In genomic region chr4:80197601-80198444, GRCh38 we compare ENCODE assay signal across 9 cellular contexts. TPM values are rescaled to one million over a fixed set of nuclear protein-coding genes. Genes with fewer than 3 reads are reported as not detected.
A peak's percentile ranks its signal among the peaks of the same experiment; 100 is the strongest.
DNase-seq lines count a peak whose midpoint lies in the region; ATAC-seq, FAIRE-seq and TF ChIP-seq lines count a peak whose summit lies in the region.
"Had no signal": no experiment of that assay in that cellular context is flagged by ENCODE, and none has a peak within 500 bp of the region (broad histone marks: within the 10 kb centered on the region; RNA-seq: fewer than 3 reads in every experiment).

No MANE protein-coding gene starts in this region.

- ATAC-seq in natural killer cell treated with Interleukin-12 subunit alpha and Interleukin-12 subunit beta and Interleukin-15 and Interleukin-18, amount 100 ng/mL, for 72 hours, result no peak
- ATAC-seq in natural killer cell, result no peak

- H3K9me3 Mint-ChIP-seq in natural killer cell treated with Interleukin-12 subunit alpha and Interleukin-12 subunit beta and Interleukin-15 and Interleukin-18, amount 100 ng/mL, for 72 hours, result no peaks in the 10 kb centered on the region
- no peaks in the 10 kb centered on the region for H3K9me3 Mint-ChIP-seq in natural killer cell
- H3K9me3 Mint-ChIP-seq in activated naive CD8-positive, alpha-beta T cell (ENCODE audit: low read depth), result no peaks in the 10 kb centered on the region

- intact Hi-C loops in natural killer cell (cut with micrococcal nuclease), result no loop called here

- peaks cover 18% of the 10 kb centered on the region for H3K36me3 Mint-ChIP-seq in natural killer cell treated with Interleukin-12 subunit alpha and Interleukin-12 subunit beta and Interleukin-15 and Interleukin-18, amount 100 ng/mL, for 72 hours
- no peaks in the 10 kb centered on the region for H3K36me3 Mint-ChIP-seq in natural killer cell
- H3K36me3 Mint-ChIP-seq in activated naive CD8-positive, alpha-beta T cell, result peaks cover 10% of the 10 kb centered on the region

- H3K4me3 Mint-ChIP-seq in natural killer cell treated with Interleukin-12 subunit alpha and Interleukin-12 subunit beta and Interleukin-15 and Interleukin-18, amount 100 ng/mL, for 72 hours, result peak overlapping the region; percentile 76
- H3K4me3 Mint-ChIP-seq in natural killer cell, result no peak overlapping the region
- H3K4me3 Mint-ChIP-seq in activated naive CD8-positive, alpha-beta T cell, result peak overlapping the region; percentile 90

- no peak overlapping the region for H3K27ac Mint-ChIP-seq in natural killer cell treated with Interleukin-12 subunit alpha and Interleukin-12 subunit beta and Interleukin-15 and Interleukin-18, amount 100 ng/mL, for 72 hours
- H3K27ac Mint-ChIP-seq in natural killer cell, result no peak overlapping the region
- peak overlapping the region; percentile 58 for H3K27ac Mint-ChIP-seq in activated naive CD8-positive, alpha-beta T cell

- H3K4me3 ChIP-seq in iPS-20b (ENCODE audit: low read length), result peak overlapping the region; percentile 46; the same call in 1 of the 2 replicates
- peak overlapping the region; percentile 10 for H3K4me3 ChIP-seq in urinary bladder (ENCODE audit: low read depth, low read length)

- WGBS in urinary bladder, result 49% methylated on average over 45 of the region's 45 CpGs

- peaks cover 19 to 27% of the 10 kb centered on the region in 2 donors for H3K27me3 Mint-ChIP-seq in natural killer cell treated with Interleukin-12 subunit alpha and Interleukin-12 subunit beta and Interleukin-15 and Interleukin-18, amount 100 ng/mL, for 72 hours
- peaks cover 52 to 56% of the 10 kb centered on the region in 2 donors for H3K27me3 Mint-ChIP-seq in natural killer cell (ENCODE audit: low read depth in 2 of 2)
- H3K27me3 Mint-ChIP-seq in activated naive CD8-positive, alpha-beta T cell, result peaks cover 30% of the 10 kb centered on the region

- no peak for TF ChIP-seq CTCF in natural killer cell (IDR thresholded peaks at IDR 0.05)
- TF ChIP-seq CTCF in D721Med (IDR thresholded peaks at IDR 0.05; ENCODE audit: insufficient read depth, missing control alignments), result no peak

- H3K27ac ChIP-seq in iPS-20b (ENCODE audit: low read length) (no peak overlapping the region), urinary bladder (ENCODE audit: low read depth) (no peak overlapping the region)

- H3K9ac ChIP-seq in iPS-20b (ENCODE audit: low read depth, low read length), result no peak overlapping the region

- FAIRE-seq in D721Med (lab: Jason Lieb, UNC) (no peak), GM19239 (lab: Jason Lieb, UNC) (no peak)
- FAIRE-seq: GM18507 had no signal

- H3K27me3 ChIP-seq in iPS-20b (ENCODE audit: insufficient read depth, low read length), result peaks cover 100% of the 10 kb centered on the region

- H3K4me1 Mint-ChIP-seq in natural killer cell treated with Interleukin-12 subunit alpha and Interleukin-12 subunit beta and Interleukin-15 and Interleukin-18, amount 100 ng/mL, for 72 hours (ENCODE audit: low read depth in 2 of 2), result peaks cover 22 to 34% of the 10 kb centered on the region in 2 donors
- peaks cover 10 to 26% of the 10 kb centered on the region in 2 donors for H3K4me1 Mint-ChIP-seq in natural killer cell
- H3K4me1 Mint-ChIP-seq in activated naive CD8-positive, alpha-beta T cell (ENCODE audit: low read depth), result peaks cover 33% of the 10 kb centered on the region

- H3K4me1 ChIP-seq in iPS-20b (ENCODE audit: insufficient read depth, low read length) (peaks cover 6% of the 10 kb centered on the region; the same call in 1 of the 2 replicates), urinary bladder (ENCODE audit: insufficient read depth) (peaks cover 3% of the 10 kb centered on the region)

- DNase-seq in natural killer cell treated with Interleukin-12 subunit alpha and Interleukin-12 subunit beta and Interleukin-15 and Interleukin-18, amount 100 ng/mL, for 72 hours (ENCODE audit: low spot score), result no peak
- DNase-seq in natural killer cell (no peak), cerebellum (ENCODE audit: low spot score) (no peak), D721Med (ENCODE audit: insufficient read length, low spot score) (no peak), GM19239 (ENCODE audit: insufficient read length, low spot score) (no peak)

- H3K9me3 ChIP-seq in iPS-20b (ENCODE audit: insufficient read depth, low read depth, low read length), result no peaks in the 10 kb centered on the region; the same call in 1 of the 2 replicates

- no peaks in the 10 kb centered on the region for H3K36me3 ChIP-seq in iPS-20b (ENCODE audit: insufficient read depth, low read depth, low read length)
- H3K36me3 ChIP-seq in urinary bladder (ENCODE audit: insufficient read depth), result no peaks in the 10 kb centered on the region

RNA-seq across cellular contexts. Expression of gene PRDM8, which starts 0.5 kb away (rescaled TPM):
- 10 to 100 TPM; 12.3 to 15.5 TPM for total RNA-seq in natural killer cell treated with Interleukin-12 subunit alpha and Interleukin-12 subunit beta and Interleukin-15 and Interleukin-18, amount 100 ng/mL, for 72 hours
- total RNA-seq in natural killer cell (1 to 10 TPM; 5.8 to 6.2 (median 6.0) TPM), urinary bladder (7.5 TPM), cerebellum (47.9 TPM)
- 13.7 TPM for polyA plus RNA-seq in urinary bladder
